In the genomic region with DNA sequence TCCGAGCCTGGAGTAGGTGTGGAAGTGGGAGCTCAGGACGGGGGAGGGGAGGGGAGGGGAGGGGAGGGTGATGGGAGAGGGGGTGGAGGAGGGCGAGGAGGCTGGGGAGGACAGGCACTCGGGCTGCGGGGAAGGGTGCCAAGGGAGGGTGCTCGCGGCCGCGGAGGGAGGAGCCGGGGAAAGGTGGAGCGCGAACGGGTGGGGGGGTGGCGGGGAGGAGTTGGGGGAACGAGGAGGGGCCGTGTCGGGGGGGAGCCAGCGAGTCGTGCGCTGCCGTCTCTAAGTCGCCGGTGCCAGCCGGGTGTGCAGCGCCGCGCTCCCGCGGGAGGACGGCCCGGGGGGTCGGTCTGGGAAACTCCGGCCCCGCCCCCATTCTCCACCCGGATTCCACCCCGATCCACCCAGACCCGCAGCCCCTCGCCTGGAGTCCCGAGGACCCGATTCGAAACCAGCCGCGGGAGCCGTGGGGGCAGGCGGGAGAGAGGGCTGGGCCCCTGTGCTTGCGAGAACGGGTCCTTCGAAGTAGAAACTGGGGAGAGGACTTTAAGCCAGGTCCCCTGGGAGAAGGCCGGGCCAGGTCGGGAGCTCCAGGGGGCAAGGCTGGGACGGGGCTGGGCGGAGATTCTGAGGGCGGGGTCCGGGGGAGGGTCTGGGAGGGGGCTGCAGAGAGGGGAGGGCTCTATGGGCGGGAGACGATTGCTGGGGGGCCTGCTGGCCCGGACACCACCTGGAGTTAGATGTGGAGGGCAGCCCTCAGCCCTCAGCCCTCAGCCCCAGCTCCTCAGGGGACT, we compare ENCODE assay signal across 8 cellular contexts. TPM values are rescaled to one million over a fixed set of nuclear protein-coding genes. Genes with fewer than 3 reads are reported as not detected.
DNase-seq lines count a peak whose midpoint lies in the region; ATAC-seq and TF ChIP-seq lines count a peak whose summit lies in the region.

A gene with protein sequence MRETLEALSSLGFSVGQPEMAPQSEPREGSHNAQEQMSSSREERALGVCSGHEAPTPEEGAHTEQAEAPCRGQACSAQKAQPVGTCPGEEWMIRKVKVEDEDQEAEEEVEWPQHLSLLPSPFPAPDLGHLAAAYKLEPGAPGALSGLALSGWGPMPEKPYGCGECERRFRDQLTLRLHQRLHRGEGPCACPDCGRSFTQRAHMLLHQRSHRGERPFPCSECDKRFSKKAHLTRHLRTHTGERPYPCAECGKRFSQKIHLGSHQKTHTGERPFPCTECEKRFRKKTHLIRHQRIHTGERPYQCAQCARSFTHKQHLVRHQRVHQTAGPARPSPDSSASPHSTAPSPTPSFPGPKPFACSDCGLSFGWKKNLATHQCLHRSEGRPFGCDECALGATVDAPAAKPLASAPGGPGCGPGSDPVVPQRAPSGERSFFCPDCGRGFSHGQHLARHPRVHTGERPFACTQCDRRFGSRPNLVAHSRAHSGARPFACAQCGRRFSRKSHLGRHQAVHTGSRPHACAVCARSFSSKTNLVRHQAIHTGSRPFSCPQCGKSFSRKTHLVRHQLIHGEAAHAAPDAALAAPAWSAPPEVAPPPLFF (minus strand): TSS at position 143 of the 791 bp plus-strand sequence. CDS start 2,556 bp downstream, outside the sequence.

- no peaks in the 10 kb centered on the region for H3K36me3 Mint-ChIP-seq in CD8-positive, alpha-beta memory T cell
- no peaks in the 10 kb centered on the region for H3K36me3 Mint-ChIP-seq in activated CD8-positive, alpha-beta T cell treated with anti-CD3 and anti-CD28 coated beads for 36 hours (ENCODE audit: low read depth)
- no peaks in the 10 kb centered on the region for H3K36me3 Mint-ChIP-seq in naive B cell

- intact Hi-C loops in activated CD8-positive, alpha-beta T cell treated with anti-CD3 and anti-CD28 coated beads for 36 hours (cut with micrococcal nuclease), result no loop called here
- intact Hi-C loops in esophagus muscularis mucosa (cut with DNase I), result loop anchor here (5.0 kb wide), 1 partner anchor 646 kb away; a partner anchor contains a TSS
- intact Hi-C loops in transverse colon (cut with DNase I; ENCODE audit: low total_unique reads), result no loop called here

- peaks cover 7% of the 10 kb centered on the region for H3K4me1 ChIP-seq in CD8-positive, alpha-beta memory T cell (ENCODE audit: insufficient read depth, low read length)
- H3K4me1 ChIP-seq in esophagus muscularis mucosa (peaks cover 21 to 57% (median 56%) of the 10 kb centered on the region in 4 donors), transverse colon (peaks cover 8 to 35% (median 20%) of the 10 kb centered on the region in 4 donors)

- ATAC-seq in activated CD8-positive, alpha-beta T cell treated with anti-CD3 and anti-CD28 coated beads for 36 hours, result no peak
- ATAC-seq in naive B cell (ENCODE audit: low read depth in 2 of 2), result peak; percentile 13 to 15

- H3K27ac ChIP-seq in CD8-positive, alpha-beta memory T cell (ENCODE audit: low read depth, low read length), result peak within 1 kb of the TSS; percentile 65
- H3K27ac ChIP-seq in esophagus muscularis mucosa (replicated peaks in 1 of 4), result peak within 1 kb of the TSS; percentile 71 to 82 (median 78)
- peak within 1 kb of the TSS; percentile 69 to 85 (median 77) for H3K27ac ChIP-seq in transverse colon

- peaks cover 0 to 2% of the 10 kb centered on the region in 2 donors for H3K27me3 Mint-ChIP-seq in CD8-positive, alpha-beta memory T cell
- peaks cover 11% of the 10 kb centered on the region for H3K27me3 Mint-ChIP-seq in activated CD8-positive, alpha-beta T cell treated with anti-CD3 and anti-CD28 coated beads for 36 hours
- H3K27me3 Mint-ChIP-seq in naive B cell, result peaks cover 3 to 5% (median 3%) of the 10 kb centered on the region in 3 donors

- peak within 1 kb of the TSS; percentile 77 to 92 (median 82) for H3K4me3 Mint-ChIP-seq in CD8-positive, alpha-beta memory T cell
- H3K4me3 Mint-ChIP-seq in activated CD8-positive, alpha-beta T cell treated with anti-CD3 and anti-CD28 coated beads for 36 hours, result peak within 1 kb of the TSS; percentile 67
- peak within 1 kb of the TSS; percentile 81 to 91 (median 83) for H3K4me3 Mint-ChIP-seq in naive B cell

- H3K27me3 ChIP-seq in CD8-positive, alpha-beta memory T cell (ENCODE audit: insufficient read depth, low read length, poor library complexity, severe bottlenecking), result no peaks in the 10 kb centered on the region
- H3K27me3 ChIP-seq in esophagus muscularis mucosa (no peaks in the 10 kb centered on the region), transverse colon (peaks cover 23% of the 10 kb centered on the region)

- POLR2A ChIA-PET in CD8-positive, alpha-beta memory T cell (lab: Charles Lee), result no interaction called here
- POLR2A ChIA-PET in activated CD8-positive, alpha-beta T cell treated with anti-CD3 and anti-CD28 coated beads for 36 hours (lab: Charles Lee), result interaction anchor here (0.6 kb wide), 2 partner anchors 9 to 26 kb away, joined by 3 read pairs; no protein-coding TSS in a partner anchor

- H3K9me3 ChIP-seq in CD8-positive, alpha-beta memory T cell (ENCODE audit: low read length), result no peaks in the 10 kb centered on the region
- H3K9me3 ChIP-seq in esophagus muscularis mucosa, result no peaks in the 10 kb centered on the region
- H3K9me3 ChIP-seq in transverse colon, result no peaks in the 10 kb centered on the region

- WGBS in esophagus muscularis mucosa, result 15% methylated on average over 13 of the region's 57 CpGs
- WGBS in transverse colon (ENCODE audit: low coverage in 1 of 2), 2 donors, result 2% methylated on average over 43 of the region's 57 CpGs; no CpG with 5 or more reads in 1 of the 2 donors

- peaks cover 0 to 16% (median 4%) of the 10 kb centered on the region in 3 donors for H3K4me1 Mint-ChIP-seq in CD8-positive, alpha-beta memory T cell
- peaks cover 12% of the 10 kb centered on the region for H3K4me1 Mint-ChIP-seq in activated CD8-positive, alpha-beta T cell treated with anti-CD3 and anti-CD28 coated beads for 36 hours (ENCODE audit: low read depth)
- H3K4me1 Mint-ChIP-seq in naive B cell, result peaks cover 11 to 21% (median 17%) of the 10 kb centered on the region in 3 donors

- H3K4me3 ChIP-seq in CD8-positive, alpha-beta memory T cell (ENCODE audit: low read length), result peak within 1 kb of the TSS; percentile 51
- H3K4me3 ChIP-seq in esophagus muscularis mucosa, result peak within 1 kb of the TSS; percentile 76 to 87 (median 78)
- H3K4me3 ChIP-seq in transverse colon, result peak within 1 kb of the TSS; percentile 54 to 85 (median 66)

- in situ Hi-C loops in transverse colon (cut with MboI; ENCODE audit: low pct_ligation_motif_present in 1 of 4, low pct_unique_long_range_greater_than_20kb in 1 of 4, low sequenced_read_pairs in 3 of 4), result no loop called here

- H3K36me3 ChIP-seq in CD8-positive, alpha-beta memory T cell (ENCODE audit: insufficient read depth, low read length), result no peaks in the 10 kb centered on the region
- H3K36me3 ChIP-seq in esophagus muscularis mucosa (peaks cover 0 to 19% (median 7%) of the 10 kb centered on the region in 4 donors), transverse colon (no peaks in the 10 kb centered on the region)

- CTCF ChIA-PET in CD8-positive, alpha-beta memory T cell (lab: Charles Lee), result interaction anchor here (1.4 kb wide), 1 partner anchor 150 kb away, joined by 3 read pairs; no protein-coding TSS in a partner anchor
- CTCF ChIA-PET in activated CD8-positive, alpha-beta T cell treated with anti-CD3 and anti-CD28 coated beads for 36 hours (lab: Charles Lee), result interaction anchor here (1.8 kb wide), 1 partner anchor 32 kb away, joined by 4 read pairs; no protein-coding TSS in a partner anchor

- TF ChIP-seq POLR2A in esophagus muscularis mucosa (IDR thresholded peaks at IDR 0.05; ENCODE audit: low read depth) (no peak), transverse colon (IDR thresholded peaks at IDR 0.05) (no peak)

- peak within 1 kb of the TSS in 1 of 8 donors; percentile 44 for H3K27ac Mint-ChIP-seq in CD8-positive, alpha-beta memory T cell
- H3K27ac Mint-ChIP-seq in activated CD8-positive, alpha-beta T cell treated with anti-CD3 and anti-CD28 coated beads for 36 hours, result no peak within 1 kb of the TSS
- no peak within 1 kb of the TSS for H3K27ac Mint-ChIP-seq in naive B cell

- no peak for TF ChIP-seq CTCF in activated CD8-positive, alpha-beta T cell treated with anti-CD3 and anti-CD28 coated beads for 36 hours (IDR thresholded peaks at IDR 0.05)
- TF ChIP-seq CTCF in esophagus muscularis mucosa (IDR thresholded peaks at IDR 0.05) (no peak), transverse colon (IDR thresholded peaks at IDR 0.05) (no peak)

- H3K9me3 Mint-ChIP-seq in CD8-positive, alpha-beta memory T cell, result no peaks in the 10 kb centered on the region
- H3K9me3 Mint-ChIP-seq in activated CD8-positive, alpha-beta T cell treated with anti-CD3 and anti-CD28 coated beads for 36 hours, result no peaks in the 10 kb centered on the region
- no peaks in the 10 kb centered on the region for H3K9me3 Mint-ChIP-seq in naive B cell

- peak; percentile 31 to 71 (median 43) for DNase-seq in CD8-positive, alpha-beta memory T cell
- DNase-seq in NCI-H1105 treated with DMSO at 0.1 percent for 48 hours (lab: John Stamatoyannopoulos, UW), result peak; percentile 54
- peak; percentile 42 for DNase-seq in activated CD8-positive, alpha-beta T cell treated with anti-CD3 and anti-CD28 coated beads for 36 hours
- no peak for DNase-seq in esophagus muscularis mucosa (ENCODE audit: extremely low spot score)
- DNase-seq in naive B cell, result peak; percentile 13
- DNase-seq in transverse colon, result peak; percentile 70
- DNase-seq in NOMO-1 treated with dmso at 0.1 percent for 144 hours (lab: John Stamatoyannopoulos, UW; ENCODE audit: unreplicated experiment), result no peak
- no peak for DNase-seq in superior temporal gyrus (ENCODE audit: extremely low spot score)

- TF ChIP-seq EP300 in esophagus muscularis mucosa (IDR thresholded peaks at IDR 0.05) (no peak), transverse colon (IDR thresholded peaks at IDR 0.05; ENCODE audit: low read depth) (no peak)

RNA-seq across cellular contexts. Expression of the gene that starts here (rescaled TPM):
- total RNA-seq in CD8-positive, alpha-beta memory T cell, result under 1 TPM in 1 of 2 experiments, not detected in 1; 0.24 TPM
- 1.3 TPM for polyA plus RNA-seq in CD8-positive, alpha-beta memory T cell
- under 1 TPM in 1 of 2 experiments, not detected in 1; 0.09 TPM for total RNA-seq in activated CD8-positive, alpha-beta T cell treated with anti-CD3 and anti-CD28 coated beads for 36 hours
- total RNA-seq in esophagus muscularis mucosa, result 10 to 100 TPM; 10.3 to 12.4 (median 11.0) TPM
- 1 to 10 TPM in 1 of 6 donors, under 1 TPM in 3, not detected in 2; 0.15 to 1.2 (median 0.46) TPM for polyA plus RNA-seq in naive B cell (ENCODE audit: low read depth in 6 of 6)
- 1 to 10 TPM in 3 of 4 donors, under 1 TPM in 1; 0.40 to 6.7 (median 4.8) TPM for total RNA-seq in transverse colon

Comparison
In these comparisons a context has a peak if more than half of its experiments do, and no peak if none do; other contexts are left out.
1. Peak in DNase-seq in activated CD8-positive, alpha-beta T cell treated with anti-CD3 and anti-CD28 coated beads for 36 hours; RNA of the gene not detected or under 1 TPM.
2. DNase-seq: peak in CD8-positive, alpha-beta memory T cell (5 of 5), NCI-H1105 treated with DMSO at 0.1 percent for 48 hours (single experiment), naive B cell (single experiment) and transverse colon (single experiment); none in esophagus muscularis mucosa (single experiment), NOMO-1 treated with dmso at 0.1 percent for 144 hours (single experiment) and superior temporal gyrus (single experiment).
3. Peak in every context shown above with its lines, with median percentiles within 50 percentile points of each other: H3K27ac ChIP-seq, H3K4me3 ChIP-seq and H3K4me3 Mint-ChIP-seq.